8 cellular contexts compared by ENCODE assay signal in genomic region chr14:68843471-68844209, GRCh38. TPM values are rescaled to one million over a fixed set of nuclear protein-coding genes. Genes with fewer than 3 reads are reported as not detected.
DNase-seq lines count a peak whose midpoint lies in the region; ATAC-seq and TF ChIP-seq lines count a peak whose summit lies in the region.

No MANE protein-coding gene starts in this region.

- H3K9me3 Mint-ChIP-seq in CD14-positive monocyte, result peaks cover 0 to 3% (median 0%) of the 10 kb centered on the region in 7 donors
- H3K9me3 Mint-ChIP-seq in activated CD4-positive, alpha-beta memory T cell treated with anti-CD3 and anti-CD28 coated beads, Interleukin-2, amount 10 ng/mL, durations not matched to agents 7 days and 5 days, result peaks cover 3% of the 10 kb centered on the region

- POLR2A ChIA-PET in HEK293T (lab: Yijun Ruan, JAX), result interaction anchor here (0.6 to 1.0 kb wide), 2 partner anchors 51 to 1027 kb away, joined by 3 read pairs; partner anchors contain the start of genes ZFP36L1 and ZFYVE26
- POLR2A ChIA-PET in activated CD4-positive, alpha-beta memory T cell treated with anti-CD3 and anti-CD28 coated beads, Interleukin-2, amount 10 ng/mL, durations not matched to agents 7 days and 5 days (lab: Charles Lee), result interaction anchor here (1.0 to 1.4 kb wide), 3 partner anchors 23 to 29 kb away, joined by 3 to 7 read pairs (median 6); no protein-coding TSS in a partner anchor

- no peak for ATAC-seq in GM18511 (IDR thresholded peaks at IDR 0.05; ENCODE audit: unreplicated experiment)

- H3K27me3 Mint-ChIP-seq in CD14-positive monocyte (ENCODE audit: low read depth in 3 of 3), result peaks cover 6 to 11% (median 8%) of the 10 kb centered on the region in 3 donors
- H3K27me3 Mint-ChIP-seq in activated CD4-positive, alpha-beta memory T cell treated with anti-CD3 and anti-CD28 coated beads, Interleukin-2, amount 10 ng/mL, durations not matched to agents 7 days and 5 days, result peaks cover 13% of the 10 kb centered on the region

- peak overlapping the region in 2 of 7 donors; percentile 19 to 55 for H3K27ac Mint-ChIP-seq in CD14-positive monocyte
- H3K27ac Mint-ChIP-seq in activated CD4-positive, alpha-beta memory T cell treated with anti-CD3 and anti-CD28 coated beads, Interleukin-2, amount 10 ng/mL, durations not matched to agents 7 days and 5 days, result no peak overlapping the region

- DNase-seq in CD14-positive monocyte (ENCODE audit: low spot score) (peak; percentile 71), HEK293T (ENCODE audit: extremely low spot score) (peak; percentile 85), NCI-H69 (lab: John Stamatoyannopoulos, UW) (peak; percentile 75), medulla oblongata (ENCODE audit: extremely low spot score) (peak; percentile 72)
- peak; percentile 76 for DNase-seq in activated CD4-positive, alpha-beta memory T cell treated with anti-CD3 and anti-CD28 coated beads, Interleukin-2, amount 10 ng/mL, durations not matched to agents 7 days and 5 days
- peak; percentile 72 for DNase-seq in effector CD4-positive, alpha-beta T cell
- DNase-seq in stimulated activated CD4-positive, alpha-beta T cell treated with anti-CD3 and anti-CD28 coated beads, TNF-alpha, amount 100 ng/mL, for 48 hours (ENCODE audit: low read depth in 3 of 3), result peak; percentile 53 to 68 (median 63)

- H3K4me1 Mint-ChIP-seq in CD14-positive monocyte, result peaks cover 9% of the 10 kb centered on the region
- H3K4me1 Mint-ChIP-seq in activated CD4-positive, alpha-beta memory T cell treated with anti-CD3 and anti-CD28 coated beads, Interleukin-2, amount 10 ng/mL, durations not matched to agents 7 days and 5 days, result peaks cover 20% of the 10 kb centered on the region

- H3K4me3 Mint-ChIP-seq in CD14-positive monocyte, result peak overlapping the region; percentile 61 to 73
- no peak overlapping the region for H3K4me3 Mint-ChIP-seq in activated CD4-positive, alpha-beta memory T cell treated with anti-CD3 and anti-CD28 coated beads, Interleukin-2, amount 10 ng/mL, durations not matched to agents 7 days and 5 days

- peak; percentile 84 for TF ChIP-seq CTCF in CD14-positive monocyte (IDR thresholded peaks at IDR 0.05)

- H3K36me3 Mint-ChIP-seq in CD14-positive monocyte, result peaks cover 3 to 8% of the 10 kb centered on the region in 2 donors
- H3K36me3 Mint-ChIP-seq in activated CD4-positive, alpha-beta memory T cell treated with anti-CD3 and anti-CD28 coated beads, Interleukin-2, amount 10 ng/mL, durations not matched to agents 7 days and 5 days (ENCODE audit: low read depth), result peaks cover 7% of the 10 kb centered on the region

- CTCF ChIA-PET in HEK293T (lab: Yijun Ruan, JAX), result interaction anchor here (0.6 to 2.0 kb wide), 16 partner anchors 10 to 960 kb away, joined by 3 to 19 read pairs (median 4); no protein-coding TSS in a partner anchor
- CTCF ChIA-PET in activated CD4-positive, alpha-beta memory T cell treated with anti-CD3 and anti-CD28 coated beads, Interleukin-2, amount 10 ng/mL, durations not matched to agents 7 days and 5 days (lab: Charles Lee), result interaction anchor here (0.6 to 3.4 kb wide), 50 partner anchors 8 to 1229 kb away, joined by 3 to 30 read pairs (median 4); no protein-coding TSS in a partner anchor

- intact Hi-C loops in CD14-positive monocyte (cut with micrococcal nuclease), result no loop called here

TF ChIP-seq in HEK293T, 16 proteins besides CTCF, POLR2A, EP300 and RAD21:
- TF ChIP-seq, protein P1, sequence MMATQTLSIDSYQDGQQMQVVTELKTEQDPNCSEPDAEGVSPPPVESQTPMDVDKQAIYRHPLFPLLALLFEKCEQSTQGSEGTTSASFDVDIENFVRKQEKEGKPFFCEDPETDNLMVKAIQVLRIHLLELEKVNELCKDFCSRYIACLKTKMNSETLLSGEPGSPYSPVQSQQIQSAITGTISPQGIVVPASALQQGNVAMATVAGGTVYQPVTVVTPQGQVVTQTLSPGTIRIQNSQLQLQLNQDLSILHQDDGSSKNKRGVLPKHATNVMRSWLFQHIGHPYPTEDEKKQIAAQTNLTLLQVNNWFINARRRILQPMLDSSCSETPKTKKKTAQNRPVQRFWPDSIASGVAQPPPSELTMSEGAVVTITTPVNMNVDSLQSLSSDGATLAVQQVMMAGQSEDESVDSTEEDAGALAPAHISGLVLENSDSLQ (IDR thresholded peaks at IDR 0.05), result no peak
- TF ChIP-seq ELF4 (IDR thresholded peaks at IDR 0.05), result no peak
- TF ChIP-seq HDGF (IDR thresholded peaks at IDR 0.05; ENCODE audit: borderline replicate concordance), result no peak
- no peak for TF ChIP-seq L3MBTL2 (conservative IDR thresholded peaks at IDR 0.05)
- no peak for TF ChIP-seq SUZ12 (IDR thresholded peaks at IDR 0.05)
- no peak for TF ChIP-seq TARDBP (IDR thresholded peaks at IDR 0.05)
- no peak for TF ChIP-seq LEF1 (IDR thresholded peaks at IDR 0.05; ENCODE audit: borderline replicate concordance)
- no peak for TF ChIP-seq ZNF384 (IDR thresholded peaks at IDR 0.05)
- no peak for TF ChIP-seq SP1 (IDR thresholded peaks at IDR 0.05)
- no peak for TF ChIP-seq BHLHE40 (IDR thresholded peaks at IDR 0.05; ENCODE audit: borderline replicate concordance)
- TF ChIP-seq FOXA1 (IDR thresholded peaks at IDR 0.05), result no peak
- TF ChIP-seq NFRKB (IDR thresholded peaks at IDR 0.05), result no peak
- TF ChIP-seq FOXK2 (IDR thresholded peaks at IDR 0.05), result no peak
- no peak for TF ChIP-seq ARNT (IDR thresholded peaks at IDR 0.05)
- TF ChIP-seq FOXM1 (IDR thresholded peaks at IDR 0.05; ENCODE audit: borderline replicate concordance), result no peak
- no peak for TF ChIP-seq CTBP1 (IDR thresholded peaks at IDR 0.05; ENCODE audit: borderline replicate concordance)

RNA-seq across cellular contexts. Expression of gene ZFP36L1, which starts 50.8 kb away (rescaled TPM):
- 100 to 1,000 TPM; 151 to 185 TPM for polyA plus RNA-seq in CD14-positive monocyte
- 100 to 1,000 TPM in 1 of 2 experiments, 10 to 100 TPM in 1; 96.1 to 103 TPM for total RNA-seq in activated CD4-positive, alpha-beta memory T cell treated with anti-CD3 and anti-CD28 coated beads, Interleukin-2, amount 10 ng/mL, durations not matched to agents 7 days and 5 days
